In the genomic region with DNA sequence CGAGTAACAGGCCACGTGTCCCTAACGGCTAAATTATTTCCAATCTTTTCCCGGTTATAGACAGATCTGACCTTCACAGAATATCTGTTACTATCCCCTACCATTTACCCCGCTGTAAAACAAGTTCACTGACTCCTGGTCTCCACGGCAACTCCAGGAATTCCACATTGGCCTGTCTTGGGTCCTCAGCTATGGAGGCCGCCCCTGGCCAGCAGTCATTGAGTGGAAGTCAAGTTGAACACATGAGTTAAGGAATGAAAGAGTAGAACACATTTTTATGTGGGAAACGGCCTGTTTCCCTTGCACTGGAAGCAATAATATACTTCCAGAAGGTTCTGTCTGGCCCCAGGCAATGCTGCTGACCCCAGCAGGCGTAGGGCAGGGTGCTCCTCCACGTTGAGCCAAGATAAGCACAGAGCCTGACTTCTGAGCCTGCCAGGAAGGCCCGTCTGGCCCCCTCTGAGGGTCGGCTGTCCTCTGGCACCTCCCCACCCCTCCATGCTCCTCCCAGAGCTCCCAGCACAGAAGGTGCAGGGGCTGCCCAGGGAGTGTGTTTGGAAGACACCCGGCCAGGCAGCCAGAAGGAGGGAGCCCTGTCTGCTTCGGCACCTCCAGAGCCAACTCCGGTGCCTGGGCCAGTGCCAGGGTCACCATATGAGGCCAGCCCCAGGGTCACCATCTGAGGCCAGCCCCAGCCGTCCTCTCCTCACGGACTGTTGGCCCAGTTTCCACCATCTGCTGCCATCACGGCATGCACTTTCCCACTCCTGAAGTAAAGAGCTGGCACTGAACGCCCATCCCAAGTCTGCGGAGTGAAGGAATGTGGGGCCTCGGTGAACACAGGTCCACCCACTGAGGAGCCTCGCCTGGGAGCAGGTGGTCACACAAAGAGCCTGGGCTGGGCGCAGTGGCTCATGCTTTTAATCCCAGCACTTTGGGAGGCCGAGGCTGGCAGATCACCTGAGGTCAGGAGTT, we compare ENCODE assay signal across 20 cellular contexts.
DNase-seq lines count a peak whose midpoint lies in the region; ATAC-seq and TF ChIP-seq lines count a peak whose summit lies in the region.
"Had no signal": no experiment of that assay in that cellular context is flagged by ENCODE, and none has a peak within 500 bp of the region (broad histone marks: within the 10 kb centered on the region; RNA-seq: fewer than 3 reads in every experiment).

No MANE protein-coding gene starts in this region.

- TF ChIP-seq CTCF in SK-N-SH (IDR thresholded peaks at IDR 0.05) (no peak), colonic mucosa (IDR thresholded peaks at IDR 0.05) (no peak), lower leg skin (IDR thresholded peaks at IDR 0.05) (no peak), tibial artery (IDR thresholded peaks at IDR 0.05) (no peak), progenitor cell of endocrine pancreas (IDR thresholded peaks at IDR 0.05; ENCODE audit: unreplicated experiment) (no peak)

- H3K4me3 Mint-ChIP-seq in progenitor cell of endocrine pancreas (ENCODE audit: low read depth), result no peak overlapping the region
- H3K4me3 Mint-ChIP-seq: activated CD4-positive, alpha-beta memory T cell treated with anti-CD3 and anti-CD28 coated beads for 36 hours; activated naive CD8-positive, alpha-beta T cell; activated T-cell treated with anti-CD3 and anti-CD28 coated beads, Interleukin-2, amount 50 U/mL, for 4 hours; neural crest cell; T-helper 1 cell treated with Interleukin-12 subunit alpha and Interleukin-12 subunit beta and Interleukin-4 antibody, amounts not matched to agents 30 μg/mL and 1 μg/mL, for 36 hours had no signal

- ATAC-seq in SK-N-SH treated with all-trans-retinoic acid at 6 μM for 48 hours (no peak), HG03565 (IDR thresholded peaks at IDR 0.05; ENCODE audit: unreplicated experiment) (no peak)
- ATAC-seq: activated T-cell treated with anti-CD3 and anti-CD28 coated beads, Interleukin-2, amount 50 U/mL, for 4 hours; gastrocnemius medialis had no signal

- H3K27me3 Mint-ChIP-seq in progenitor cell of endocrine pancreas, result peaks cover 25% of the 10 kb centered on the region
- H3K27me3 Mint-ChIP-seq: activated naive CD8-positive, alpha-beta T cell had no signal

- H3K4me1 ChIP-seq in SK-N-SH (ENCODE audit: control insufficient read depth in 1 of 2, insufficient read depth in 2 of 2, low read depth in 1 of 2, low read length in 1 of 2) (peaks cover 0 to 67% of the 10 kb centered on the region in 2 experiments; a peak in 2 of 4 replicates), colonic mucosa (no peaks in the 10 kb centered on the region), tibial artery (peaks cover 0 to 67% (median 53%) of the 10 kb centered on the region in 4 donors)
- H3K4me1 ChIP-seq: BE2C, Caco-2, gastrocnemius medialis had no signal

- H3K27ac Mint-ChIP-seq in progenitor cell of endocrine pancreas, result no peak overlapping the region
- H3K27ac Mint-ChIP-seq: activated CD4-positive, alpha-beta memory T cell treated with anti-CD3 and anti-CD28 coated beads for 36 hours; activated naive CD8-positive, alpha-beta T cell; T-helper 1 cell treated with Interleukin-12 subunit alpha and Interleukin-12 subunit beta and Interleukin-4 antibody, amounts not matched to agents 30 μg/mL and 1 μg/mL, for 36 hours had no signal

- CTCF ChIA-PET in SK-N-SH (lab: Yijun Ruan, JAX), result interaction anchor here (0.9 to 2.3 kb wide), 3 partner anchors 9 to 291 kb away, joined by 3 to 6 read pairs (median 5); no protein-coding TSS in a partner anchor

- H3K27ac ChIP-seq in SK-N-SH (ENCODE audit: low read depth in 2 of 2, low read length in 1 of 2) (peak overlapping the region in 1 of 2 experiments; percentile 92; a peak in 2 of 4 replicates), colonic mucosa (no peak overlapping the region), tibial artery (peak overlapping the region; percentile 70 to 71)
- H3K27ac ChIP-seq: 22Rv1, GM23248, tibial nerve had no signal

- H3K9ac ChIP-seq in SK-N-SH, result no peak overlapping the region
- no peak overlapping the region for H3K9ac ChIP-seq in colonic mucosa (ENCODE audit: low read depth in 2 of 2, low read length in 2 of 2)
- H3K9ac ChIP-seq: GM23248 had no signal

- H3K9me3 Mint-ChIP-seq in progenitor cell of endocrine pancreas (ENCODE audit: low read depth), result no peaks in the 10 kb centered on the region
- H3K9me3 Mint-ChIP-seq: activated CD4-positive, alpha-beta memory T cell treated with anti-CD3 and anti-CD28 coated beads for 36 hours; activated T-cell treated with anti-CD3 and anti-CD28 coated beads, Interleukin-2, amount 50 U/mL, for 4 hours; neural crest cell; T-helper 1 cell treated with Interleukin-12 subunit alpha and Interleukin-12 subunit beta and Interleukin-4 antibody, amounts not matched to agents 30 μg/mL and 1 μg/mL, for 36 hours had no signal

- no peak for TF ChIP-seq EP300 in SK-N-SH (IDR thresholded peaks at IDR 0.05; ENCODE audit: borderline replicate concordance in 1 of 2, low read depth in 1 of 2, low read length in 1 of 2)

- H3K9me3 ChIP-seq in SK-N-SH (no peaks in the 10 kb centered on the region), colonic mucosa (no peaks in the 10 kb centered on the region), tibial artery (no peaks in the 10 kb centered on the region)
- H3K9me3 ChIP-seq: BE2C, Caco-2, gastrocnemius medialis, tibial nerve had no signal

- no peak overlapping the region for H2AFZ ChIP-seq in SK-N-SH (ENCODE audit: low read depth)
- H2AFZ ChIP-seq: GM23248 had no signal

- WGBS in SK-N-SH (ENCODE audit: low lambda C conversion rate), result 42% methylated on average over 19 of the region's 24 CpGs
- WGBS in lower leg skin, 2 donors, result 76 to 77% methylated on average over 23 to 24 of the region's 24 CpGs

- H3F3A ChIP-seq in SK-N-SH (replicated peaks; ENCODE audit: insufficient read depth), result no peaks in the 10 kb centered on the region

- POLR2A ChIA-PET in SK-N-SH (lab: Yijun Ruan, JAX), result no interaction called here

- H3K36me3 Mint-ChIP-seq in progenitor cell of endocrine pancreas (ENCODE audit: insufficient read depth), result no peaks in the 10 kb centered on the region
- H3K36me3 Mint-ChIP-seq: activated CD4-positive, alpha-beta memory T cell treated with anti-CD3 and anti-CD28 coated beads for 36 hours; activated naive CD8-positive, alpha-beta T cell had no signal

- H3K36me3 ChIP-seq in SK-N-SH (replicated peaks in 1 of 2; ENCODE audit: control insufficient read depth in 1 of 2, insufficient read depth in 2 of 2, low read length in 1 of 2) (no peaks in the 10 kb centered on the region), colonic mucosa (no peaks in the 10 kb centered on the region), tibial artery (no peaks in the 10 kb centered on the region)
- H3K36me3 ChIP-seq: BE2C, gastrocnemius medialis, tibial nerve had no signal

- intact Hi-C loops in colonic mucosa (cut with DNase I), result no loop called here
- intact Hi-C loops in lower leg skin (cut with DNase I; ENCODE audit: low total_unique reads), result no loop called here
- intact Hi-C loops in tibial artery (cut with DNase I; ENCODE audit: low total_unique reads), result no loop called here

- no peak for TF ChIP-seq RAD21 in SK-N-SH (IDR thresholded peaks at IDR 0.05; ENCODE audit: low read length)

- H3K27me3 ChIP-seq in SK-N-SH (ENCODE audit: insufficient read depth) (peaks cover 17% of the 10 kb centered on the region; the same call in 1 of the 2 replicates), colonic mucosa (no peaks in the 10 kb centered on the region), tibial artery (no peaks in the 10 kb centered on the region)
- H3K27me3 ChIP-seq: BE2C, gastrocnemius medialis, tibial nerve had no signal

- DNase-seq in SK-N-SH (peak; percentile 11), colonic mucosa (peak; percentile 11), lower leg skin (ENCODE audit: low spot score in 2 of 2) (peak; percentile 7 to 77), tibial artery (peak; percentile 19 to 79), NCI-H1436 (lab: John Stamatoyannopoulos, UW) (no peak), progenitor cell of endocrine pancreas (ENCODE audit: low spot score, unreplicated experiment) (no peak)
- DNase-seq: activated CD4-positive, alpha-beta memory T cell treated with anti-CD3 and anti-CD28 coated beads for 36 hours; activated T-cell treated with anti-CD3 and anti-CD28 coated beads, Interleukin-2, amount 50 U/mL, for 4 hours; BE2C; Caco-2; gastrocnemius medialis; GM23248; kidney glomerular epithelial cell had no signal

- no peak overlapping the region for H3K4me2 ChIP-seq in SK-N-SH

- H3K4me1 Mint-ChIP-seq in progenitor cell of endocrine pancreas (ENCODE audit: low read depth), result peaks cover 4% of the 10 kb centered on the region

- H3K79me2 ChIP-seq in SK-N-SH (ENCODE audit: insufficient read depth), result no peaks in the 10 kb centered on the region

- no peaks in the 10 kb centered on the region for H3K9me2 ChIP-seq in SK-N-SH

- no peak for TF ChIP-seq POLR2A in lower leg skin (IDR thresholded peaks at IDR 0.05)

- H3K4me3 ChIP-seq in SK-N-SH (ENCODE audit: low read depth in 2 of 2, low read length in 1 of 2) (no peak overlapping the region), colonic mucosa (no peak overlapping the region), lower leg skin (ENCODE audit: low read depth, poor library complexity, severe bottlenecking) (no peak overlapping the region), tibial artery (no peak overlapping the region)
- H3K4me3 ChIP-seq: gastrocnemius medialis, GM23248, tibial nerve had no signal

- no peaks in the 10 kb centered on the region for H4K20me1 ChIP-seq in SK-N-SH (ENCODE audit: insufficient read depth)

TF ChIP-seq in SK-N-SH treated with all-trans-retinoic acid at 6 μM for 48 hours, 23 proteins besides CTCF, POLR2A, EP300 and RAD21 (continues in another document):
- TF ChIP-seq GLIS3 (CRISPR knock-in tag; IDR thresholded peaks at IDR 0.05), result no peak
- no peak for TF ChIP-seq ESRRG (CRISPR knock-in tag; IDR thresholded peaks at IDR 0.05)
- no peak for TF ChIP-seq ISL1 (CRISPR knock-in tag; IDR thresholded peaks at IDR 0.05)
- TF ChIP-seq, protein P1, sequence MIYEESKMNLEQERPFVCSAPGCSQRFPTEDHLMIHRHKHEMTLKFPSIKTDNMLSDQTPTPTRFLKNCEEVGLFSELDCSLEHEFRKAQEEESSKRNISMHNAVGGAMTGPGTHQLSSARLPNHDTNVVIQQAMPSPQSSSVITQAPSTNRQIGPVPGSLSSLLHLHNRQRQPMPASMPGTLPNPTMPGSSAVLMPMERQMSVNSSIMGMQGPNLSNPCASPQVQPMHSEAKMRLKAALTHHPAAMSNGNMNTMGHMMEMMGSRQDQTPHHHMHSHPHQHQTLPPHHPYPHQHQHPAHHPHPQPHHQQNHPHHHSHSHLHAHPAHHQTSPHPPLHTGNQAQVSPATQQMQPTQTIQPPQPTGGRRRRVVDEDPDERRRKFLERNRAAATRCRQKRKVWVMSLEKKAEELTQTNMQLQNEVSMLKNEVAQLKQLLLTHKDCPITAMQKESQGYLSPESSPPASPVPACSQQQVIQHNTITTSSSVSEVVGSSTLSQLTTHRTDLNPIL (CRISPR knock-in tag; IDR thresholded peaks at IDR 0.05; ENCODE audit: low read depth), result no peak

Comparison
In these comparisons a context has a peak if more than half of its experiments do, and no peak if none do; other contexts are left out.
1. DNase-seq: peak in SK-N-SH (single experiment), colonic mucosa (single experiment), lower leg skin (2 of 2) and tibial artery (2 of 2); none in NCI-H1436 (single experiment) and progenitor cell of endocrine pancreas (single experiment).